In genomic region chr5:71569748-71570509, GRCh38 we compare ENCODE assay signal across 21 cellular contexts.
"Had no signal": no experiment of that assay in that cellular context is flagged by ENCODE, and none has a peak within 500 bp of the region (broad histone marks: within the 10 kb centered on the region; RNA-seq: fewer than 3 reads in every experiment).

No MANE protein-coding gene starts in this region.

- H3K4me1 Mint-ChIP-seq: endodermal cell; immature natural killer cell; naive thymus-derived CD8-positive, alpha-beta T cell; stimulated activated effector memory CD8-positive, alpha-beta T cell treated with anti-CD3 and anti-CD28 coated beads, Interleukin-12 subunit alpha, Interleukin-12 subunit beta, amount 100 ng/mL, for 72 hours had no signal

- H3K27ac Mint-ChIP-seq: endodermal cell; immature natural killer cell; progenitor cell of endocrine pancreas; stimulated activated effector memory CD8-positive, alpha-beta T cell treated with anti-CD3 and anti-CD28 coated beads, Interleukin-12 subunit alpha, Interleukin-12 subunit beta, amount 100 ng/mL, for 72 hours; stimulated activated naive CD8-positive, alpha-beta T cell treated with anti-CD3 and anti-CD28 coated beads, Interleukin-15, Interleukin-2, amounts not matched to agents 100 ng/mL and 50 ng/mL, for 24 hours had no signal

- ATAC-seq: foreskin keratinocyte; mucosa of descending colon; naive thymus-derived CD8-positive, alpha-beta T cell; pancreas; right cardiac atrium; stimulated activated effector memory CD8-positive, alpha-beta T cell treated with anti-CD3 and anti-CD28 coated beads, Interleukin-12 subunit alpha, Interleukin-12 subunit beta, amount 100 ng/mL, for 72 hours had no signal

- FAIRE-seq: endothelial cell of umbilical vein, keratinocyte, pancreas had no signal

- DNase-seq: effector CD4-positive, alpha-beta T cell; endodermal cell; erythroblast; foreskin keratinocyte; immature natural killer cell; mucosa of descending colon; naive thymus-derived CD8-positive, alpha-beta T cell; pancreas; right cardiac atrium; stimulated activated CD4-positive, alpha-beta T cell treated with anti-CD3 and anti-CD28 coated beads, Interleukin-4, amount 100 ng/mL, for 1 hour; stimulated activated CD8-positive, alpha-beta memory T cell treated with anti-CD3 and anti-CD28 coated beads, Interleukin-4, amount 100 ng/mL, for 48 hours; tibial artery; upper lobe of left lung had no signal

- H3K27ac ChIP-seq: coronary artery, foreskin keratinocyte, pancreas, tibial artery, upper lobe of left lung, vagina had no signal

- H3K4me3 Mint-ChIP-seq: endodermal cell; immature natural killer cell; naive thymus-derived CD8-positive, alpha-beta T cell; neural crest cell; stimulated activated effector memory CD8-positive, alpha-beta T cell treated with anti-CD3 and anti-CD28 coated beads, Interleukin-12 subunit alpha, Interleukin-12 subunit beta, amount 100 ng/mL, for 72 hours; stimulated activated naive CD8-positive, alpha-beta T cell treated with anti-CD3 and anti-CD28 coated beads, Interleukin-15, Interleukin-2, amounts not matched to agents 100 ng/mL and 50 ng/mL, for 24 hours had no signal

- H3K9me3 Mint-ChIP-seq: immature natural killer cell; naive thymus-derived CD8-positive, alpha-beta T cell; neural crest cell; stimulated activated effector memory CD8-positive, alpha-beta T cell treated with anti-CD3 and anti-CD28 coated beads, Interleukin-12 subunit alpha, Interleukin-12 subunit beta, amount 100 ng/mL, for 72 hours; stimulated activated naive CD8-positive, alpha-beta T cell treated with anti-CD3 and anti-CD28 coated beads, Interleukin-15, Interleukin-2, amounts not matched to agents 100 ng/mL and 50 ng/mL, for 24 hours had no signal

- H3K27me3 ChIP-seq: foreskin keratinocyte, pancreas, tibial artery, upper lobe of left lung, vagina had no signal

- H3K9me3 ChIP-seq: mucosa of descending colon, pancreas, tibial artery, upper lobe of left lung, vagina had no signal

- H3K27me3 Mint-ChIP-seq: naive thymus-derived CD8-positive, alpha-beta T cell; progenitor cell of endocrine pancreas; stimulated activated naive CD8-positive, alpha-beta T cell treated with anti-CD3 and anti-CD28 coated beads, Interleukin-15, Interleukin-2, amounts not matched to agents 100 ng/mL and 50 ng/mL, for 24 hours had no signal

- H3K4me1 ChIP-seq: foreskin keratinocyte, pancreas, tibial artery, upper lobe of left lung, vagina had no signal

- H3K4me3 ChIP-seq: coronary artery, mucosa of descending colon, pancreas, tibial artery, upper lobe of left lung, vagina had no signal
